1 cellular context compared by ENCODE assay signal in the genomic region with DNA sequence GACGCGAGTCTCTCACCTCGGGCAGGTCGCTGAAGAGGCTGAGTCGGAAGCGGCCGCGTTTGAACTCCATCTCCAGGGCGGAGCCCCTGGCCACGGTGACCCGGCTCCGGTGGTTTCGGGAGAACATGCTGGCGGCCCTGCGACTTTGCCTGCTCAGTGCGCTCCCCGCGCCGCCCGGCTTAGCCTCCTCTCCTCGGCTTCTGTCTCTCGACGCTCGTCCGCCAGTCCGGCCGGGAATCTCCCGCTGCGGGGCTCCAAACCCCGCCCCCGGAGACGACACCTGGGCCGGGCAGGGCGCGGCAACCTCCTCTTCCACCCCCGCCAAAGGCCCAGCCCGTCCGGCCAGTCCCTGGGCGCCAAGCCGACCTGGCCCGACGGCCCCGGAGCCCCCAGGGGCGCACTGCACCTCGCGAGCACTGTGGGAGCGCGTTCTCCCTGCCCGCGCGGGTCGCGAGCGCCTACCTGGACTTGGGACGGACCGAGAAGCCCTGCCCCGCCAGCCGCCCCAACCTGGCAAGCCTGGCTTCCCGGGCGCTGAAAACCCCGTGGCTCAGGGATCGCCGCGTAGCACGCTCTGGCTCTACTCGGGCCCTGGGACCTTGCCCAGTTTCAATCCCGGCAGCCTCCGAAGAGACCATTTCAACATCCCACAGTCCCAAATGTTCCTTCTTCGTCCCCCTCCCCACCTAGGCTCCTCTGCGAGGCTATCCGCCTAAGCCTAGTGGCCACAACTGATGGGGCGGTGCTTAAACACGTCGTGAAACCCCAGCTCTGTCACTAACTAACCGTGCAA.
TF ChIP-seq lines count a peak whose summit lies in the region.

A gene with protein sequence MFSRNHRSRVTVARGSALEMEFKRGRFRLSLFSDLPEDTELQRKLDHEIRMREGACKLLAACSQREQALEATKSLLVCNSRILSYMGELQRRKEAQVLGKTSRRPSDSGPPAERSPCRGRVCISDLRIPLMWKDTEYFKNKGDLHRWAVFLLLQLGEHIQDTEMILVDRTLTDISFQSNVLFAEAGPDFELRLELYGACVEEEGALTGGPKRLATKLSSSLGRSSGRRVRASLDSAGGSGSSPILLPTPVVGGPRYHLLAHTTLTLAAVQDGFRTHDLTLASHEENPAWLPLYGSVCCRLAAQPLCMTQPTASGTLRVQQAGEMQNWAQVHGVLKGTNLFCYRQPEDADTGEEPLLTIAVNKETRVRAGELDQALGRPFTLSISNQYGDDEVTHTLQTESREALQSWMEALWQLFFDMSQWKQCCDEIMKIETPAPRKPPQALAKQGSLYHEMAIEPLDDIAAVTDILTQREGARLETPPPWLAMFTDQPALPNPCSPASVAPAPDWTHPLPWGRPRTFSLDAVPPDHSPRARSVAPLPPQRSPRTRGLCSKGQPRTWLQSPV (minus strand): TSS at position 248 of the 793 bp plus-strand sequence. CDS start 121 bp downstream, at position 127.

TF ChIP-seq in HepG2, 621 proteins besides CTCF, POLR2A, EP300 and RAD21 (continued from another document and continues in another):
- TF ChIP-seq, protein P1, sequence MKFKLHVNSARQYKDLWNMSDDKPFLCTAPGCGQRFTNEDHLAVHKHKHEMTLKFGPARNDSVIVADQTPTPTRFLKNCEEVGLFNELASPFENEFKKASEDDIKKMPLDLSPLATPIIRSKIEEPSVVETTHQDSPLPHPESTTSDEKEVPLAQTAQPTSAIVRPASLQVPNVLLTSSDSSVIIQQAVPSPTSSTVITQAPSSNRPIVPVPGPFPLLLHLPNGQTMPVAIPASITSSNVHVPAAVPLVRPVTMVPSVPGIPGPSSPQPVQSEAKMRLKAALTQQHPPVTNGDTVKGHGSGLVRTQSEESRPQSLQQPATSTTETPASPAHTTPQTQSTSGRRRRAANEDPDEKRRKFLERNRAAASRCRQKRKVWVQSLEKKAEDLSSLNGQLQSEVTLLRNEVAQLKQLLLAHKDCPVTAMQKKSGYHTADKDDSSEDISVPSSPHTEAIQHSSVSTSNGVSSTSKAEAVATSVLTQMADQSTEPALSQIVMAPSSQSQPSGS (CRISPR knock-in tag; IDR thresholded peaks at IDR 0.05): peak; percentile 17; the same call in 1 of the 2 replicates
- TF ChIP-seq ZNF263 (CRISPR knock-in tag; IDR thresholded peaks at IDR 0.05) (peak; percentile 44; the same call in 1 of the 2 replicates), HNF4G (IDR thresholded peaks at IDR 0.05; ENCODE audit: borderline replicate concordance, low read depth, low read length) (no peak; the same call in 1 of the 2 replicates), HNF4G (CRISPR knock-in tag; IDR thresholded peaks at IDR 0.05; ENCODE audit: borderline replicate concordance, low read depth) (no peak; the same call in 1 of the 2 replicates), ZBTB38 (CRISPR knock-in tag; IDR thresholded peaks at IDR 0.05) (peak; percentile 44), ZNF713 (CRISPR knock-in tag; IDR thresholded peaks at IDR 0.05) (no peak), NFIC (IDR thresholded peaks at IDR 0.05; ENCODE audit: low read length) (no peak; the same call in 1 of the 2 replicates), CHD4 (IDR thresholded peaks at IDR 0.05; ENCODE audit: borderline replicate concordance, low read length) (no peak), ZNF282 (IDR thresholded peaks at IDR 0.05; ENCODE audit: partially characterized antibody) (no peak), BRCA1 (CRISPR knock-in tag; IDR thresholded peaks at IDR 0.05) (0 out of 2 replicates have a peak, but pooled peaks have one; percentile 72), ZNF496 (CRISPR knock-in tag; IDR thresholded peaks at IDR 0.05; ENCODE audit: insufficient replicate concordance) (no peak), MED1 (CRISPR knock-in tag; IDR thresholded peaks at IDR 0.05) (peak; percentile 79), CBX2 (IDR thresholded peaks at IDR 0.05; ENCODE audit: low read depth, low read length) (no peak), CBX2 (CRISPR knock-in tag; IDR thresholded peaks at IDR 0.05; ENCODE audit: low read depth) (0 out of 2 replicates have a peak, but pooled peaks have one; percentile 92)
- TF ChIP-seq, protein P2, sequence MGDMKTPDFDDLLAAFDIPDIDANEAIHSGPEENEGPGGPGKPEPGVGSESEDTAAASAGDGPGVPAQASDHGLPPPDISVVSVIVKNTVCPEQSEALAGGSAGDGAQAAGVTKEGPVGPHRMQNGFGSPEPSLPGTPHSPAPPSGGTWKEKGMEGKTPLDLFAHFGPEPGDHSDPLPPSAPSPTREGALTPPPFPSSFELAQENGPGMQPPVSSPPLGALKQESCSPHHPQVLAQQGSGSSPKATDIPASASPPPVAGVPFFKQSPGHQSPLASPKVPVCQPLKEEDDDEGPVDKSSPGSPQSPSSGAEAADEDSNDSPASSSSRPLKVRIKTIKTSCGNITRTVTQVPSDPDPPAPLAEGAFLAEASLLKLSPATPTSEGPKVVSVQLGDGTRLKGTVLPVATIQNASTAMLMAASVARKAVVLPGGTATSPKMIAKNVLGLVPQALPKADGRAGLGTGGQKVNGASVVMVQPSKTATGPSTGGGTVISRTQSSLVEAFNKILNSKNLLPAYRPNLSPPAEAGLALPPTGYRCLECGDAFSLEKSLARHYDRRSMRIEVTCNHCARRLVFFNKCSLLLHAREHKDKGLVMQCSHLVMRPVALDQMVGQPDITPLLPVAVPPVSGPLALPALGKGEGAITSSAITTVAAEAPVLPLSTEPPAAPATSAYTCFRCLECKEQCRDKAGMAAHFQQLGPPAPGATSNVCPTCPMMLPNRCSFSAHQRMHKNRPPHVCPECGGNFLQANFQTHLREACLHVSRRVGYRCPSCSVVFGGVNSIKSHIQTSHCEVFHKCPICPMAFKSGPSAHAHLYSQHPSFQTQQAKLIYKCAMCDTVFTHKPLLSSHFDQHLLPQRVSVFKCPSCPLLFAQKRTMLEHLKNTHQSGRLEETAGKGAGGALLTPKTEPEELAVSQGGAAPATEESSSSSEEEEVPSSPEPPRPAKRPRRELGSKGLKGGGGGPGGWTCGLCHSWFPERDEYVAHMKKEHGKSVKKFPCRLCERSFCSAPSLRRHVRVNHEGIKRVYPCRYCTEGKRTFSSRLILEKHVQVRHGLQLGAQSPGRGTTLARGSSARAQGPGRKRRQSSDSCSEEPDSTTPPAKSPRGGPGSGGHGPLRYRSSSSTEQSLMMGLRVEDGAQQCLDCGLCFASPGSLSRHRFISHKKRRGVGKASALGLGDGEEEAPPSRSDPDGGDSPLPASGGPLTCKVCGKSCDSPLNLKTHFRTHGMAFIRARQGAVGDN (CRISPR knock-in tag; IDR thresholded peaks at IDR 0.05): peak; percentile 89
- TF ChIP-seq, protein P3, sequence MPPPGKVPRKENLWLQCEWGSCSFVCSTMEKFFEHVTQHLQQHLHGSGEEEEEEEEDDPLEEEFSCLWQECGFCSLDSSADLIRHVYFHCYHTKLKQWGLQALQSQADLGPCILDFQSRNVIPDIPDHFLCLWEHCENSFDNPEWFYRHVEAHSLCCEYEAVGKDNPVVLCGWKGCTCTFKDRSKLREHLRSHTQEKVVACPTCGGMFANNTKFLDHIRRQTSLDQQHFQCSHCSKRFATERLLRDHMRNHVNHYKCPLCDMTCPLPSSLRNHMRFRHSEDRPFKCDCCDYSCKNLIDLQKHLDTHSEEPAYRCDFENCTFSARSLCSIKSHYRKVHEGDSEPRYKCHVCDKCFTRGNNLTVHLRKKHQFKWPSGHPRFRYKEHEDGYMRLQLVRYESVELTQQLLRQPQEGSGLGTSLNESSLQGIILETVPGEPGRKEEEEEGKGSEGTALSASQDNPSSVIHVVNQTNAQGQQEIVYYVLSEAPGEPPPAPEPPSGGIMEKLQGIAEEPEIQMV (CRISPR knock-in tag; IDR thresholded peaks at IDR 0.05; ENCODE audit: low read depth): peak; percentile 56
- TF ChIP-seq, protein P4, sequence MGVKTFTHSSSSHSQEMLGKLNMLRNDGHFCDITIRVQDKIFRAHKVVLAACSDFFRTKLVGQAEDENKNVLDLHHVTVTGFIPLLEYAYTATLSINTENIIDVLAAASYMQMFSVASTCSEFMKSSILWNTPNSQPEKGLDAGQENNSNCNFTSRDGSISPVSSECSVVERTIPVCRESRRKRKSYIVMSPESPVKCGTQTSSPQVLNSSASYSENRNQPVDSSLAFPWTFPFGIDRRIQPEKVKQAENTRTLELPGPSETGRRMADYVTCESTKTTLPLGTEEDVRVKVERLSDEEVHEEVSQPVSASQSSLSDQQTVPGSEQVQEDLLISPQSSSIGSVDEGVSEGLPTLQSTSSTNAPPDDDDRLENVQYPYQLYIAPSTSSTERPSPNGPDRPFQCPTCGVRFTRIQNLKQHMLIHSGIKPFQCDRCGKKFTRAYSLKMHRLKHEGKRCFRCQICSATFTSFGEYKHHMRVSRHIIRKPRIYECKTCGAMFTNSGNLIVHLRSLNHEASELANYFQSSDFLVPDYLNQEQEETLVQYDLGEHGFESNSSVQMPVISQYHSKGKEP (CRISPR knock-in tag; IDR thresholded peaks at IDR 0.05): no peak
- TF ChIP-seq, protein P5, sequence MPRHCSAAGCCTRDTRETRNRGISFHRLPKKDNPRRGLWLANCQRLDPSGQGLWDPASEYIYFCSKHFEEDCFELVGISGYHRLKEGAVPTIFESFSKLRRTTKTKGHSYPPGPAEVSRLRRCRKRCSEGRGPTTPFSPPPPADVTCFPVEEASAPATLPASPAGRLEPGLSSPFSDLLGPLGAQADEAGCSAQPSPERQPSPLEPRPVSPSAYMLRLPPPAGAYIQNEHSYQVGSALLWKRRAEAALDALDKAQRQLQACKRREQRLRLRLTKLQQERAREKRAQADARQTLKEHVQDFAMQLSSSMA (CRISPR knock-in tag; IDR thresholded peaks at IDR 0.05): no peak; the same call in 1 of the 2 replicates
- TF ChIP-seq, protein P6, sequence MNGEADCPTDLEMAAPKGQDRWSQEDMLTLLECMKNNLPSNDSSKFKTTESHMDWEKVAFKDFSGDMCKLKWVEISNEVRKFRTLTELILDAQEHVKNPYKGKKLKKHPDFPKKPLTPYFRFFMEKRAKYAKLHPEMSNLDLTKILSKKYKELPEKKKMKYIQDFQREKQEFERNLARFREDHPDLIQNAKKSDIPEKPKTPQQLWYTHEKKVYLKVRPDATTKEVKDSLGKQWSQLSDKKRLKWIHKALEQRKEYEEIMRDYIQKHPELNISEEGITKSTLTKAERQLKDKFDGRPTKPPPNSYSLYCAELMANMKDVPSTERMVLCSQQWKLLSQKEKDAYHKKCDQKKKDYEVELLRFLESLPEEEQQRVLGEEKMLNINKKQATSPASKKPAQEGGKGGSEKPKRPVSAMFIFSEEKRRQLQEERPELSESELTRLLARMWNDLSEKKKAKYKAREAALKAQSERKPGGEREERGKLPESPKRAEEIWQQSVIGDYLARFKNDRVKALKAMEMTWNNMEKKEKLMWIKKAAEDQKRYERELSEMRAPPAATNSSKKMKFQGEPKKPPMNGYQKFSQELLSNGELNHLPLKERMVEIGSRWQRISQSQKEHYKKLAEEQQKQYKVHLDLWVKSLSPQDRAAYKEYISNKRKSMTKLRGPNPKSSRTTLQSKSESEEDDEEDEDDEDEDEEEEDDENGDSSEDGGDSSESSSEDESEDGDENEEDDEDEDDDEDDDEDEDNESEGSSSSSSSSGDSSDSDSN (CRISPR knock-in tag; IDR thresholded peaks at IDR 0.05): peak; percentile 97
- TF ChIP-seq, protein P7, sequence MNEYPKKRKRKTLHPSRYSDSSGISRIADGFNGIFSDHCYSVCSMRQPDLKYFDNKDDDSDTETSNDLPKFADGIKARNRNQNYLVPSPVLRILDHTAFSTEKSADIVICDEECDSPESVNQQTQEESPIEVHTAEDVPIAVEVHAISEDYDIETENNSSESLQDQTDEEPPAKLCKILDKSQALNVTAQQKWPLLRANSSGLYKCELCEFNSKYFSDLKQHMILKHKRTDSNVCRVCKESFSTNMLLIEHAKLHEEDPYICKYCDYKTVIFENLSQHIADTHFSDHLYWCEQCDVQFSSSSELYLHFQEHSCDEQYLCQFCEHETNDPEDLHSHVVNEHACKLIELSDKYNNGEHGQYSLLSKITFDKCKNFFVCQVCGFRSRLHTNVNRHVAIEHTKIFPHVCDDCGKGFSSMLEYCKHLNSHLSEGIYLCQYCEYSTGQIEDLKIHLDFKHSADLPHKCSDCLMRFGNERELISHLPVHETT (CRISPR knock-in tag; conservative IDR thresholded peaks at IDR 0.05): peak; percentile 63; the same call in 1 of the 2 replicates
- TF ChIP-seq, protein P8, sequence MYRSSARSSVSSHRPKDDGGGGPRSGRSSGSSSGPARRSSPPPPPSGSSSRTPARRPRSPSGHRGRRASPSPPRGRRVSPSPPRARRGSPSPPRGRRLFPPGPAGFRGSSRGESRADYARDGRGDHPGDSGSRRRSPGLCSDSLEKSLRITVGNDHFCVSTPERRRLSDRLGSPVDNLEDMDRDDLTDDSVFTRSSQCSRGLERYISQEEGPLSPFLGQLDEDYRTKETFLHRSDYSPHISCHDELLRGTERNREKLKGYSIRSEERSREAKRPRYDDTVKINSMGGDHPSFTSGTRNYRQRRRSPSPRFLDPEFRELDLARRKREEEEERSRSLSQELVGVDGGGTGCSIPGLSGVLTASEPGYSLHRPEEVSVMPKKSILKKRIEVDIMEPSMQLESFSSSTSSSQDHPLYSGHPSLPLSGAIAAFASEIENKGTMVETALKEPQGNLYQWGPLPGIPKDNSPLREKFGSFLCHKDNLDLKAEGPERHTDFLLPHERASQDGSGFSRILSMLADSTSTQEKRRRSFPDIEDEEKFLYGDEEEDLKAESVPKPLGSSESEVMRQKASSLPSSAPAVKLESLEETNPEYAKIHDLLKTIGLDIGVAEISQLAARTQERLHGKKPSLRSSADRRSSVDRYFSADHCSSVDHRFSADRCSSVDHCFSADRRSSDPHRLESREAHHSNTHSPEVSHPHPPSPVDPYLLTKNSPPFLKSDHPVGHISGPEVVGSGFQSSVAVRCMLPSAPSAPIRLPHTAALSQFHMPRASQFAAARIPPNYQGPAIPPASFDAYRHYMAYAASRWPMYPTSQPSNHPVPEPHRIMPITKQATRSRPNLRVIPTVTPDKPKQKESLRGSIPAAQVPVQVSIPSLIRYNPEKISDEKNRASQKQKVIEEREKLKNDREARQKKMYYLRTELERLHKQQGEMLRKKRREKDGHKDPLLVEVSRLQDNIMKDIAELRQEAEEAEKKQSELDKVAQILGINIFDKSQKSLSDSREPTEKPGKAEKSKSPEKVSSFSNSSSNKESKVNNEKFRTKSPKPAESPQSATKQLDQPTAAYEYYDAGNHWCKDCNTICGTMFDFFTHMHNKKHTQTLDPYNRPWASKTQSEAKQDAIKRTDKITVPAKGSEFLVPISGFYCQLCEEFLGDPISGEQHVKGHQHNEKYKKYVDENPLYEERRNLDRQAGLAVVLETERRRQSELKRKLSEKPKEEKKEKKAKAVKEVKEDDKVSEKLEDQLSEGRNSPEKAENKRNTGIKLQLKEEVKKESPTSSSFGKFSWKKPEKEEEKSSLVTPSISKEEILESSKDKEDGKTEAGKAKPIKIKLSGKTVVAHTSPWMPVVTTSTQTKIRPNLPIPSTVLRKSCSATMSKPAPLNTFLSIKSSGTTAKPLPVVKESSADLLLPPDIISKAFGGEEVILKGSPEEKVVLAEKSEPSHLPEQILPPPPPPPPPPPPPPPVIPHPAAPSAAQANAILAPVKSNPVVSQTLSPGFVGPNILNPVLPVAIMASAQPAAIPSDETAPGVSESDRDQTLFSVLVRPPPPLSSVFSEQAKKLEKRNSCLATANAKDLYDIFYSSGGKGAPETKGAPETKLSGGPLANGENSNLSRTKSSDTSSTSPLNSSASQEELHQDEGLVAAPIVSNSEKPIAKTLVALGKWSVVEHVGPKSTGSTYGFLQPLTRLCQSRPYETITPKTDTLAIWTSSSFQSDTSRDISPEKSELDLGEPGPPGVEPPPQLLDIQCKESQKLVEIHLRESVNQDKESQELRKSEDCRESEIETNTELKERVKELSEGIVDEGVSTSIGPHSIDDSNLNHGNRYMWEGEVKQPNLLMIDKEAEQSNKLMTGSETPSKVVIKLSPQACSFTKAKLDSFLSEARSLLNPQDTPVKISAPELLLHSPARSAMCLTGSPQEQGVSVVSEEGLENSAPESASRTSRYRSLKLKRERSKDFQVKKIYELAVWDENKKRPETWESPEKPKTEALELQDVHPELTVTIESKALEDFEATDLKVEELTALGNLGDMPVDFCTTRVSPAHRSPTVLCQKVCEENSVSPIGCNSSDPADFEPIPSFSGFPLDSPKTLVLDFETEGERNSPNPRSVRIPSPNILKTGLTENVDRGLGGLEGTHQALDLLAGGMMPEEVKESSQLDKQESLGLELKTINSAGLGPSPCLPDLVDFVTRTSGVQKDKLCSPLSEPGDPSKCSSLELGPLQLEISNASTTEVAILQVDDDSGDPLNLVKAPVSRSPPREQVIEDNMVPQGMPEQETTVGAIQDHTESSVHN (CRISPR knock-in tag; IDR thresholded peaks at IDR 0.05): peak; percentile 52; the same call in 1 of the 2 replicates
